In the genomic region with DNA sequence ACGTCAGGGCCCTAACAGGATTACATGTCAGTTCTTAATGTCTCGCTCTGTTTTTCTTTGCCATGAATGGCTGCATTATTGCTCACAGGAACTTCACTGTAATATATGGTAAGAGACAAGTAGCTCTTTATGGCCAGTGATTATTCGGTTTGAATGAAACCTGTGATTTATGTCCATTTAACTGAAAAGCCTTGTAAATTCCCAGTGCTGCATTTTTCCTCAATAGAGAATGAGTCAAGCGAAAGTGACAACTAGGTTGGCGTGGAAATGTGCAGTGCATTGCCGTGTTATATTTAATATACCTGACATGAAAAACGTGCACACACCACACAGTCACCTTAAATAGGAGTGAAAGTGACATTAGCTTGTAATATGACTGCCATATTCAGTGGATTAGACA, we compare ENCODE assay signal across 25 cellular contexts.
DNase-seq lines count a peak whose midpoint lies in the region; TF ChIP-seq lines count a peak whose summit lies in the region.
"Had no signal": no experiment of that assay in that cellular context is flagged by ENCODE, and none has a peak within 500 bp of the region (broad histone marks: within the 10 kb centered on the region; RNA-seq: fewer than 3 reads in every experiment).

No MANE protein-coding gene starts in this region.

- intact Hi-C loops in cardiac septum (cut with DNase I): no loop called here

- no peak for DNase-seq in cardiac muscle cell (ENCODE audit: low read depth in 1 of 2, low spot score in 1 of 2)
- no peak for DNase-seq in cardiac septum (ENCODE audit: low spot score)
- peak; percentile 61 for DNase-seq in NCI-H1436 (lab: John Stamatoyannopoulos, UW)
- DNase-seq in SK-MEL-5 (ENCODE audit: low read depth, low spot score): peak; percentile 96
- no peak for DNase-seq in NCI-H1105 (lab: John Stamatoyannopoulos, UW)
- DNase-seq in KBM-7: no peak
- no peak for DNase-seq in NCI-H69 (lab: John Stamatoyannopoulos, UW)
- DNase-seq: AML-193; CD4-positive, alpha-beta T cell; COR-L47; DMS79 treated with DMSO at 0.1 percent for 48 hours; GF-D8; KG1; MG63; NCI-H146; NCI-H2029; NCI-H226; NCI-H510A; NCI-H774; SHP77 treated with DMSO at 0.1 percent for 48 hours; SK-N-SH; SW 1271; T-helper 17 cell; T1000 had no signal

- H3K9me3 ChIP-seq in cardiac muscle cell (ENCODE audit: low read depth): no peaks in the 10 kb centered on the region
- H3K9me3 ChIP-seq: BLaER1 treated with 17β-estradiol and CSF1 and Interleukin-3, amounts not matched to agents 10 nM and 100 nM; MG63; SK-N-SH had no signal

- H3K4me1 ChIP-seq in cardiac muscle cell (ENCODE audit: low read depth): peaks cover 37% of the 10 kb centered on the region

- no peak for TF ChIP-seq CTCF in cardiac muscle cell (IDR thresholded peaks at IDR 0.05; ENCODE audit: low read depth, low read length)

- no peaks in the 10 kb centered on the region for H3K27me3 ChIP-seq in cardiac muscle cell
- H3K27me3 ChIP-seq: BLaER1 treated with 17β-estradiol and CSF1 and Interleukin-3, amounts not matched to agents 10 nM and 100 nM; MG63 had no signal

- in situ Hi-C loops in SK-MEL-5 (cut with HindIII; ENCODE audit: low pct_unique_long_range_greater_than_20kb, low sequenced_read_pairs): no loop called here
- in situ Hi-C loops in KBM-7 (cut with MboI; ENCODE audit: low pct_unique_long_range_greater_than_20kb, low sequenced_read_pairs): no loop called here

- H3K4me3 ChIP-seq in cardiac muscle cell: no peak overlapping the region
- H3K4me3 ChIP-seq: BLaER1 treated with 17β-estradiol and CSF1 and Interleukin-3, amounts not matched to agents 10 nM and 100 nM; MG63 had no signal

- H3K36me3 ChIP-seq in cardiac muscle cell: no peaks in the 10 kb centered on the region
- H3K36me3 ChIP-seq: BLaER1 treated with 17β-estradiol and CSF1 and Interleukin-3, amounts not matched to agents 10 nM and 100 nM; MG63 had no signal

- H3K27ac ChIP-seq in cardiac muscle cell: peak overlapping the region; percentile 13
- H3K27ac ChIP-seq: BLaER1 treated with 17β-estradiol and CSF1 and Interleukin-3, amounts not matched to agents 10 nM and 100 nM had no signal

Comparison
In these comparisons a context has a peak if more than half of its experiments do, and no peak if none do; other contexts are left out.
1. DNase-seq: peak in NCI-H1436 (single experiment) and SK-MEL-5 (single experiment); none in cardiac muscle cell (0 of 2), cardiac septum (single experiment), NCI-H1105 (single experiment), KBM-7 (single experiment) and NCI-H69 (single experiment).